In the genomic region with DNA sequence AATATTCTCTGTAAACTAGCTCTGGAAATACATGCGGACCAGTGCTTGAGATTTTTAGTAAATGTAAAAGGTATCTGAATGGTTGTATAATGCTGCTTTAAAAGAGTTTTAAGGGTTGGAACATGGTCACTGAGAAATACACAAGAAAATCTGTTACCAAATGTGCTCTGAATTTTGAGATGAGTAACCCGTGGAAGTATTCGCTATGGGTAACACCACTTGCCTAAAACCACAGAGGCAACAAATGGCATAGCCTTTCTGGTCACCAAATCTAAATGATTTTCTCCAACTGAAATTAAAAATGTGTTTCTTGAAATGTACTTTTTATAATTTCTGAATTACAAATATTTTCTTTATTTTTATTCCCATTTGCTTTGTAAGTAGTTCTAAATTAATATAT, we compare ENCODE assay signal across 34 cellular contexts.
"Had no signal": no experiment of that assay in that cellular context is flagged by ENCODE, and none has a peak within 500 bp of the region (broad histone marks: within the 10 kb centered on the region; RNA-seq: fewer than 3 reads in every experiment).

No MANE protein-coding gene starts in this region.

- H3K9me3 ChIP-seq: adrenal gland, body of pancreas had no signal

- DNase-seq: activated CD4-positive, alpha-beta memory T cell treated with anti-CD3 and anti-CD28 coated beads, Interleukin-2, amount 10 ng/mL, durations not matched to agents 7 days and 5 days; activated CD4-positive, alpha-beta T cell treated with anti-CD3 and anti-CD28 coated beads for 36 hours; activated CD4-positive, alpha-beta T cell treated with anti-CD3 and anti-CD28 coated beads, Interleukin-2, amount 50 U/mL, for 1 hour; activated gamma-delta T cell treated with Interleukin-2 at 50 U/mL for 16 hours; activated naive CD4-positive, alpha-beta T cell treated with anti-CD3 and anti-CD28 coated beads, Interleukin-2, amount 10 ng/mL, durations not matched to agents 7 days and 5 days; activated naive CD8-positive, alpha-beta T cell treated with anti-CD3 and anti-CD28 coated beads, Interleukin-2, amount 10 ng/mL, durations not matched to agents 7 days and 5 days; activated T-cell treated with anti-CD3 and anti-CD28 coated beads for 4 hours; activated T-cell treated with anti-CD3 and anti-CD28 coated beads, Interleukin-2, amount 50 U/mL, for 48 hours; adrenal gland; anterior cingulate cortex; body of pancreas; central memory CD4-positive, alpha-beta T cell; Kasumi-1; KBM-7; NCI-H1048; NCI-H1417 treated with DMSO at 0.1 percent for 48 hours; NCI-H1694; NCI-H2029 treated with DMSO at 0.1 percent for 48 hours; NCI-H345; NCI-H510A; NCI-H69; NK-92 treated with Interleukin-12 subunit alpha and Interleukin-12 subunit beta, amount 100 ng/mL, for 24 hours; OCI-M1; RPMI8226; T-cell; T-helper 2 cell; T1000; WERI-Rb-1 had no signal

- FAIRE-seq: bronchial epithelial cell, TTC549 had no signal

- H3K4me1 ChIP-seq: adrenal gland, body of pancreas had no signal

- H3K27me3 ChIP-seq: adrenal gland, body of pancreas had no signal

- H3K36me3 ChIP-seq: adrenal gland, WERI-Rb-1 had no signal

- H3K27ac ChIP-seq: adrenal gland, body of pancreas, SK-N-MC, WERI-Rb-1 had no signal

- ATAC-seq: activated CD4-positive, alpha-beta T cell treated with anti-CD3 and anti-CD28 coated beads for 36 hours; activated T-helper 17 cell treated with anti-CD3 and anti-CD28 coated beads, Interleukin-2, amount 50 U/mL, for 72 hours; body of pancreas; Panc1; Right ventricle myocardium inferior; T-cell had no signal

- H3K4me3 ChIP-seq: adrenal gland, body of pancreas, SK-N-MC had no signal
